In the genomic region with DNA sequence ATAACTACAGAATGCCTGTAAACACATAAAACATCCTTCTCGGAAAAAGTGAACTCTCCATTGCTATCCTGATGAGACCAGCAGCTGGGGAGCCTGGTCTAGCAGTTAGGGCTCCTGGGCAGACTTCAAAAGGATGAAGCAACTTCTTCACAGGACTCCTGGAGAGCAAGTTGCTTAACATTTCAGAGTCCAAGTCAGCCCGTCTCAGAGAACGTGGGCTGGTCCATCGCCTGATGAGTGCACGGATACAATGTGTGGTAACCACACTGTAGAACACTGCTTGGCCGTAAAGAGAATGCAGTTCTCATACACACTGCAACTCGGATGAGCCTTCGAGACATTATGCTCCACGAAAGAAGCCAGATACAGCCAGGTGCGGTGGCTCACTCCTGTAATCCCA, we compare ENCODE assay signal across 19 cellular contexts. TPM values are rescaled to one million over a fixed set of nuclear protein-coding genes. Genes with fewer than 3 reads are reported as not detected.
DNase-seq lines count a peak whose midpoint lies in the region; ATAC-seq, FAIRE-seq and TF ChIP-seq lines count a peak whose summit lies in the region.
"Had no signal": no experiment of that assay in that cellular context is flagged by ENCODE, and none has a peak within 500 bp of the region (broad histone marks: within the 10 kb centered on the region; RNA-seq: fewer than 3 reads in every experiment).

No MANE protein-coding gene starts in this region.

- 40% methylated on average over 10 of the region's 10 CpGs for WGBS in A549 (ENCODE audit: missing lambda C conversion rate)
- WGBS in IMR-90 (ENCODE audit: extremely low coverage in 2 of 2, insufficient read length in 1 of 2), 2 experiments: 60% methylated on average over 7 of the region's 10 CpGs; no CpG with 5 or more reads in 1 of the 2 experiments
- WGBS in hepatocyte (ENCODE audit: low lambda C conversion rate, missing lambda C conversion rate): 50% methylated on average over 10 of the region's 10 CpGs
- 73 to 77% methylated on average over 10 of the region's 10 CpGs for WGBS in aorta, 2 donors

- H3K4me1 Mint-ChIP-seq in CD8-positive, alpha-beta memory T cell: no peaks in the 10 kb centered on the region
- H3K4me1 Mint-ChIP-seq: IgD-negative memory B cell, immature natural killer cell had no signal

- H3K27me3 Mint-ChIP-seq in CD8-positive, alpha-beta memory T cell: no peaks in the 10 kb centered on the region
- H3K27me3 Mint-ChIP-seq: activated T-cell treated with anti-CD3 and anti-CD28 coated beads, Interleukin-2, amount 50 U/mL, for 24 hours had no signal

- H3K4ac ChIP-seq in IMR-90 (ENCODE audit: low read depth, low read length): no peak overlapping the region

- H3K4me3 Mint-ChIP-seq in CD8-positive, alpha-beta memory T cell: no peak overlapping the region
- H3K4me3 Mint-ChIP-seq: activated T-cell treated with anti-CD3 and anti-CD28 coated beads, Interleukin-2, amount 50 U/mL, for 24 hours; IgD-negative memory B cell; immature natural killer cell had no signal

- H3K27ac ChIP-seq in A549: peak overlapping the region in 1 of 2 experiments; percentile 18; a peak in 1 of 6 replicates
- H3K27ac ChIP-seq in IMR-90 (ENCODE audit: insufficient read depth, low read length): no peak overlapping the region
- peak overlapping the region; percentile 23 for H3K27ac ChIP-seq in hepatocyte
- H3K27ac ChIP-seq in aorta (ENCODE audit: low read depth in 1 of 2, low read length in 2 of 2): no peak overlapping the region
- H3K27ac ChIP-seq in CD8-positive, alpha-beta memory T cell (ENCODE audit: low read depth, low read length): no peak overlapping the region
- H3K27ac ChIP-seq: coronary artery, foreskin keratinocyte, tibial nerve had no signal

- no peaks in the 10 kb centered on the region for H3K79me2 ChIP-seq in hepatocyte

- in situ Hi-C loops in IMR-90 (cut with MboI; ENCODE audit: low sequenced_read_pairs): no loop called here

- peaks cover 6% of the 10 kb centered on the region; the same call in 1 of the 2 replicates for H3K27me3 ChIP-seq in IMR-90 (ENCODE audit: control insufficient read depth, insufficient read depth, low read length)
- no peaks in the 10 kb centered on the region for H3K27me3 ChIP-seq in adipocyte (replicated peaks; ENCODE audit: control insufficient read depth, insufficient read depth, low read length)
- H3K27me3 ChIP-seq in hepatocyte: no peaks in the 10 kb centered on the region
- H3K27me3 ChIP-seq in aorta (ENCODE audit: control insufficient read depth in 1 of 2, insufficient read depth in 2 of 2, low read length in 1 of 2): no peaks in the 10 kb centered on the region
- H3K27me3 ChIP-seq in CD8-positive, alpha-beta memory T cell (ENCODE audit: insufficient read depth, low read length, poor library complexity, severe bottlenecking): no peaks in the 10 kb centered on the region
- H3K27me3 ChIP-seq: tibial nerve had no signal

- BruUV-seq in IMR-90 (replicated peaks; lab: Mats Ljungman, UMichigan): no TSS peak

- H4K20me1 ChIP-seq in IMR-90 (ENCODE audit: insufficient read depth, low read length) (no peaks in the 10 kb centered on the region), hepatocyte (ENCODE audit: insufficient read depth, poor library complexity, severe bottlenecking) (no peaks in the 10 kb centered on the region)

- CTCF ChIA-PET in A549 (lab: Yijun Ruan, JAX) (interaction anchor here (1.0 to 17.2 kb wide), 5 partner anchors 28 to 77 kb away, joined by 3 to 249 read pairs (median 5); partner anchors contain the start of gene SOCS3), IMR-90 (lab: Yijun Ruan, JAX) (no interaction called here)
- CTCF ChIA-PET in CD8-positive, alpha-beta memory T cell (lab: Charles Lee): no interaction called here

- H3K9me3 Mint-ChIP-seq in CD8-positive, alpha-beta memory T cell: no peaks in the 10 kb centered on the region
- H3K9me3 Mint-ChIP-seq: activated T-cell treated with anti-CD3 and anti-CD28 coated beads, Interleukin-2, amount 50 U/mL, for 24 hours; IgD-negative memory B cell; immature natural killer cell had no signal

- H3K79me1 ChIP-seq in IMR-90 (ENCODE audit: low read depth in 1 of 2, low read length in 2 of 2): no peaks in the 10 kb centered on the region

- no peak overlapping the region for H3K9ac ChIP-seq in IMR-90 (ENCODE audit: low read depth, low read length)
- H3K9ac ChIP-seq in adipocyte (ENCODE audit: low read length): no peak overlapping the region

- no peak overlapping the region for H3K18ac ChIP-seq in IMR-90 (ENCODE audit: low read depth, low read length)

- no peaks in the 10 kb centered on the region for H3K9me2 ChIP-seq in hepatocyte (replicated peaks; ENCODE audit: insufficient read depth)

- H2BK15ac ChIP-seq in IMR-90 (ENCODE audit: low read depth, low read length): no peak overlapping the region

- no peak overlapping the region for H2AK9ac ChIP-seq in IMR-90 (replicated peaks; ENCODE audit: low read depth, low read length, poor library complexity)

- no peaks in the 10 kb centered on the region for H3K36me3 ChIP-seq in IMR-90 (ENCODE audit: control insufficient read depth, insufficient read depth, low read length)
- H3K36me3 ChIP-seq in adipocyte (ENCODE audit: control insufficient read depth, insufficient read depth, low read length, severe bottlenecking): no peaks in the 10 kb centered on the region
- no peaks in the 10 kb centered on the region for H3K36me3 ChIP-seq in hepatocyte (replicated peaks; ENCODE audit: insufficient read depth, low read depth)
- no peaks in the 10 kb centered on the region for H3K36me3 ChIP-seq in aorta (ENCODE audit: control insufficient read depth in 1 of 2, insufficient read depth in 2 of 2, low read length in 1 of 2)
- no peaks in the 10 kb centered on the region for H3K36me3 ChIP-seq in CD8-positive, alpha-beta memory T cell (ENCODE audit: insufficient read depth, low read length)
- H3K36me3 ChIP-seq: tibial nerve had no signal

- no peak overlapping the region for H4K91ac ChIP-seq in IMR-90 (ENCODE audit: insufficient read depth, low read depth, low read length)

- no peak for TF ChIP-seq POLR2A in A549 (IDR thresholded peaks at IDR 0.05; ENCODE audit: low read length)
- TF ChIP-seq POLR2A in IMR-90 (IDR thresholded peaks at IDR 0.05; ENCODE audit: low read depth, low read length): no peak

- H2AFZ ChIP-seq in IMR-90 (replicated peaks; ENCODE audit: low read length, poor library complexity) (no peak overlapping the region), hepatocyte (no peak overlapping the region)

- H2BK5ac ChIP-seq in IMR-90 (ENCODE audit: low read depth, low read length, poor library complexity, severe bottlenecking): no peak overlapping the region

- no peak overlapping the region for H3K23ac ChIP-seq in IMR-90 (ENCODE audit: low read depth, low read length)

- no peak overlapping the region for H2BK120ac ChIP-seq in IMR-90 (ENCODE audit: low read depth, low read length)

- H3K4me1 ChIP-seq in A549 (peaks cover 13% of the 10 kb centered on the region; the same call in 2 of the 3 replicates), IMR-90 (ENCODE audit: control insufficient read depth, insufficient read depth, low read length) (no peaks in the 10 kb centered on the region), adipocyte (ENCODE audit: control insufficient read depth, insufficient read depth, low read length) (peaks cover 5% of the 10 kb centered on the region), hepatocyte (ENCODE audit: insufficient read depth) (peaks cover 10% of the 10 kb centered on the region), aorta (ENCODE audit: control insufficient read depth in 1 of 2, insufficient read depth in 2 of 2, low read length in 2 of 2) (no peaks in the 10 kb centered on the region)
- no peaks in the 10 kb centered on the region for H3K4me1 ChIP-seq in CD8-positive, alpha-beta memory T cell (ENCODE audit: insufficient read depth, low read length)
- H3K4me1 ChIP-seq: foreskin keratinocyte, tibial nerve had no signal

- H3K27ac Mint-ChIP-seq in CD8-positive, alpha-beta memory T cell: no peak overlapping the region
- H3K27ac Mint-ChIP-seq: activated T-cell treated with anti-CD3 and anti-CD28 coated beads, Interleukin-2, amount 50 U/mL, for 24 hours; IgD-negative memory B cell; immature natural killer cell had no signal

- dilution Hi-C loops in IMR-90 (cut with HindIII; ENCODE audit: low sequenced_read_pairs, unreplicated experiment): no loop called here

- no peak overlapping the region for H2AK5ac ChIP-seq in IMR-90 (ENCODE audit: low read depth, low read length)

- H3K9me3 ChIP-seq in A549 (no peaks in the 10 kb centered on the region), IMR-90 (ENCODE audit: control insufficient read depth, insufficient read depth, low read length) (no peaks in the 10 kb centered on the region), adipocyte (ENCODE audit: control insufficient read depth, low read length) (no peaks in the 10 kb centered on the region), hepatocyte (ENCODE audit: low read depth) (no peaks in the 10 kb centered on the region), aorta (ENCODE audit: control insufficient read depth, low read length) (no peaks in the 10 kb centered on the region)
- H3K9me3 ChIP-seq in CD8-positive, alpha-beta memory T cell (ENCODE audit: low read length): no peaks in the 10 kb centered on the region
- H3K9me3 ChIP-seq: tibial nerve had no signal

- H4K5ac ChIP-seq in IMR-90 (ENCODE audit: low read depth, low read length): no peak overlapping the region

- no peak overlapping the region for H3K14ac ChIP-seq in IMR-90 (replicated peaks; ENCODE audit: low read depth, low read length)

- H3K56ac ChIP-seq in IMR-90 (ENCODE audit: extremely low read depth, insufficient read depth, low read length): no peak overlapping the region

- TF ChIP-seq CTCF in A549 (IDR thresholded peaks at IDR 0.05): no peak
- no peak for TF ChIP-seq CTCF in IMR-90 (conservative IDR thresholded peaks at IDR 0.05; ENCODE audit: low read depth, low read length)
- no peak for TF ChIP-seq CTCF in hepatocyte (IDR thresholded peaks at IDR 0.05; ENCODE audit: poor library complexity)

- no peak overlapping the region for H4K8ac ChIP-seq in IMR-90 (ENCODE audit: low read depth in 2 of 2, low read length in 2 of 2)

- no peak overlapping the region for H2BK20ac ChIP-seq in IMR-90 (ENCODE audit: low read depth, low read length)

- no peak for TF ChIP-seq EP300 in A549 (IDR thresholded peaks at IDR 0.05)

- POLR2A ChIA-PET in A549 (lab: Yijun Ruan, JAX) (no interaction called here), IMR-90 (lab: Charles Lee; ENCODE audit: unreplicated experiment) (no interaction called here)
- POLR2A ChIA-PET in CD8-positive, alpha-beta memory T cell (lab: Charles Lee): no interaction called here

- H3K4me3 ChIP-seq in A549: no peak overlapping the region
- no peak overlapping the region for H3K4me3 ChIP-seq in IMR-90 (ENCODE audit: insufficient read depth, low read depth, low read length)
- H3K4me3 ChIP-seq in adipocyte (ENCODE audit: low read length): no peak overlapping the region
- H3K4me3 ChIP-seq in hepatocyte: no peak overlapping the region
- no peak overlapping the region for H3K4me3 ChIP-seq in aorta (ENCODE audit: low read length in 2 of 2)
- H3K4me3 ChIP-seq in CD8-positive, alpha-beta memory T cell (ENCODE audit: low read length): no peak overlapping the region
- H3K4me3 ChIP-seq: coronary artery, GM12878, tibial nerve had no signal

- FAIRE-seq in A549 (lab: Jason Lieb, UNC): no peak
- FAIRE-seq: GM12878 had no signal

- H3K4me2 ChIP-seq in A549: peak overlapping the region; percentile 11; the same call in 2 of the 3 replicates
- no peak overlapping the region for H3K4me2 ChIP-seq in IMR-90 (ENCODE audit: low read depth, low read length)
- H3K4me2 ChIP-seq in hepatocyte: no peak overlapping the region

- no peaks in the 10 kb centered on the region for H3K36me3 Mint-ChIP-seq in CD8-positive, alpha-beta memory T cell
- H3K36me3 Mint-ChIP-seq: IgD-negative memory B cell, immature natural killer cell had no signal

- DNase-seq in A549 (ENCODE audit: low read depth in 1 of 2, low spot score in 1 of 2) (peak in 1 of 2 experiments; percentile 79), IMR-90 (peak; percentile 63), adipocyte (ENCODE audit: low read depth) (peak; percentile 51), hepatocyte (ENCODE audit: low spot score) (peak; percentile 80), aorta (no peak), NAMALWA (ENCODE audit: low spot score) (no peak)
- DNase-seq in activated CD4-positive, CD25-positive, alpha-beta regulatory T cell treated with anti-CD3 and anti-CD28 coated beads, Interleukin-2, amount 50 U/mL, for 72 hours: no peak
- no peak for DNase-seq in CD8-positive, alpha-beta memory T cell
- DNase-seq: activated T-cell treated with anti-CD3 and anti-CD28 coated beads, Interleukin-2, amount 50 U/mL, for 24 hours; DND-41; foreskin keratinocyte; immature natural killer cell; NCI-H1930; NCI-H774 had no signal

- TF ChIP-seq RAD21 in A549 (conservative IDR thresholded peaks at IDR 0.05 in 1 of 2, IDR thresholded peaks at IDR 0.05 in 1 of 2) (no peak), IMR-90 (IDR thresholded peaks at IDR 0.05; ENCODE audit: low read length) (no peak)

- ATAC-seq in A549: peak; percentile 67 to 78
- ATAC-seq in IMR-90 (ENCODE audit: low read depth): peak; percentile 72
- no peak for ATAC-seq in aorta (ENCODE audit: low FRiP score)
- ATAC-seq: activated CD4-positive, CD25-positive, alpha-beta regulatory T cell treated with anti-CD3 and anti-CD28 coated beads, Interleukin-2, amount 50 U/mL, for 24 hours; foreskin keratinocyte; GM12878 had no signal

- intact Hi-C loops in IMR-90 (cut with micrococcal nuclease): no loop called here
- intact Hi-C loops in aorta (cut with DNase I): no loop called here

- no peaks in the 10 kb centered on the region for H3K9me1 ChIP-seq in IMR-90 (ENCODE audit: insufficient read depth, low read length)

RNA-seq across cellular contexts. Expression of gene TMEM235, which starts 52.7 kb away (rescaled TPM):
- not detected in 2 replicates for polyA plus RNA-seq in A549 (2011; rRNA removed)
- not detected in 2 replicates for polyA plus RNA-seq in A549 (2012; cell fraction: cytosol; rRNA removed)
- polyA plus RNA-seq in A549 (2012; cell fraction: nucleus; rRNA removed): 0.02 and 0.18 TPM in 2 replicates
- polyA plus RNA-seq in A549 (2017; fragmentation: RNase III; extraction: RNeasy Plus Mini Kit Qiagen cat#74134 plus additional on column Dnase treatment): not detected in 3 replicates
- not detected in 2 replicates for polyA minus RNA-seq in A549 (2011; rRNA and poly(A)+ RNA removed)
- not detected in 2 replicates for total RNA-seq in IMR-90 (2012; rRNA removed)
- polyA plus RNA-seq in IMR-90 (2012; rRNA removed): not detected in 2 replicates
- not detected in 2 replicates for polyA plus RNA-seq in IMR-90 (2012; cell fraction: cytosol; rRNA removed)
- not detected in 2 replicates for polyA plus RNA-seq in IMR-90 (2012; cell fraction: nucleus; rRNA removed; ENCODE audit: low replicate concordance)
- total RNA-seq in hepatocyte: 0.27 TPM in 1 of 2 replicates, not detected in the other
- polyA plus RNA-seq in hepatocyte: 0.21 and 0.30 TPM in 2 replicates
- not detected for total RNA-seq in aorta
- not detected for polyA plus RNA-seq in aorta
- total RNA-seq in CD8-positive, alpha-beta memory T cell: not detected
- polyA plus RNA-seq in CD8-positive, alpha-beta memory T cell: not detected
- total RNA-seq: foreskin keratinocyte, GM12878, tibial nerve had no signal
- polyA plus RNA-seq: foreskin keratinocyte, GM12878, IgD-negative memory B cell, immature natural killer cell had no signal

Comparison
In these comparisons a context has a peak if more than half of its experiments do, and no peak if none do; other contexts are left out.
1. DNase-seq: peak in IMR-90 (single experiment), adipocyte (single experiment) and hepatocyte (single experiment); none in activated CD4-positive, CD25-positive, alpha-beta regulatory T cell treated with anti-CD3 and anti-CD28 coated beads, Interleukin-2, amount 50 U/mL, for 72 hours (single experiment), aorta (0 of 2), NAMALWA (single experiment) and CD8-positive, alpha-beta memory T cell (0 of 5).